In genomic region chr7:16023046-16023445, GRCh38 we compare ENCODE assay signal across 4 cellular contexts.
TF ChIP-seq lines count a peak whose summit lies in the region.

No MANE protein-coding gene starts in this region.

TF ChIP-seq in GM23338, 12 proteins besides CTCF, POLR2A, EP300 and RAD21 (continued from another document and continues in another):
- TF ChIP-seq ETS1 (IDR thresholded peaks at IDR 0.05) (no peak), REST (IDR thresholded peaks at IDR 0.05; ENCODE audit: unreplicated experiment) (no peak), ZNF114 (CRISPR knock-in tag; IDR thresholded peaks at IDR 0.05) (no peak), NANOG (IDR thresholded peaks at IDR 0.05; ENCODE audit: borderline replicate concordance) (no peak)

TF ChIP-seq in WTC11, 78 proteins besides CTCF, POLR2A, EP300 and RAD21 (continued from another document):
- no peak for TF ChIP-seq E2F4 (CRISPR knock-in tag; IDR thresholded peaks at IDR 0.05; ENCODE audit: borderline replicate concordance, low read depth)
- TF ChIP-seq CDX4 (CRISPR knock-in tag; IDR thresholded peaks at IDR 0.05; ENCODE audit: borderline replicate concordance) = no peak
- no peak for TF ChIP-seq FOXK1 (CRISPR knock-in tag; IDR thresholded peaks at IDR 0.05)

TF ChIP-seq in endothelial cell of umbilical vein, 7 proteins besides CTCF, POLR2A, EP300 and RAD21 (continued from another document):
- TF ChIP-seq MAX (IDR thresholded peaks at IDR 0.05; ENCODE audit: insufficient read depth, insufficient read length) (no peak), MYC (IDR thresholded peaks at IDR 0.05; ENCODE audit: low read depth, low read length) (no peak), POLR2AphosphoS5 (IDR thresholded peaks at IDR 0.05; ENCODE audit: insufficient read depth, low read depth, low read length) (no peak), FOS (IDR thresholded peaks at IDR 0.05; ENCODE audit: borderline replicate concordance, insufficient read depth, low read length) (no peak), GATA2 (IDR thresholded peaks at IDR 0.05; ENCODE audit: insufficient read depth, insufficient read length, low read depth, low read length) (no peak), JUN (IDR thresholded peaks at IDR 0.05; ENCODE audit: borderline replicate concordance, insufficient read depth, insufficient read length, low read depth) (no peak)

TF ChIP-seq in SK-N-SH, 30 proteins besides CTCF, POLR2A, EP300 and RAD21:
- TF ChIP-seq MAX (IDR thresholded peaks at IDR 0.05; ENCODE audit: low read depth) = no peak
- TF ChIP-seq CHD2 (IDR thresholded peaks at IDR 0.05; ENCODE audit: low read length, partially characterized antibody) = no peak
- no peak for TF ChIP-seq ELF1 (IDR thresholded peaks at IDR 0.05)
- TF ChIP-seq NRF1 (IDR thresholded peaks at IDR 0.05; ENCODE audit: low read depth, low read length) = no peak
- TF ChIP-seq SMC3 (IDR thresholded peaks at IDR 0.05; ENCODE audit: low read depth, low read length) = no peak
- TF ChIP-seq FOSL2 (IDR thresholded peaks at IDR 0.05; ENCODE audit: borderline replicate concordance, low read depth) = no peak
- no peak for TF ChIP-seq JUND (IDR thresholded peaks at IDR 0.05)
- TF ChIP-seq ZBTB33 (IDR thresholded peaks at IDR 0.05; ENCODE audit: borderline replicate concordance, low read depth) = no peak
